Comparison of ENCODE assay signal across 24 cellular contexts in the genomic region with DNA sequence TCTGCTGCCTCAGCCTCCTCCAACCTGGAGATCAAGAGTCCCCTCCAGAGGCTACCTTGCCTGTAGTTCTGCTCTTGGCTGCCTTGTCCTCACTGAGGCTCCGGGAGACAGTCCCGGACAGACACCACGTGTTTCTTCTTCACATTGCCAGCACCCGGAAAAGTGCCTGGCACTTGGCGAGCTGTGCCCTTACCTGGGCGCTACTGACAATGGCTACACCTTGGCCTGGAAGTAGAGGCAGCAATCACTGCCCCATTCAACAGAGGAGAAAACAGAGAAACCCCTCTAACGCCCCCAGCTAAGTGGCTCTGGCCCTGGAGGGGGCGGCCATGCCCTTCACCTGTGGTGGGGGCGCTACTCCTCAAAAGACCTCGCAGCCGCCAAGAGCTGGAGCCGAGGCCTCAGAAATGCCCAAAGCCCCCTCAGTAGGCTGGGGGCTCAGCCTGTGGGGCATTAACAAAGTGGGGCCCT.
"Had no signal": no experiment of that assay in that cellular context is flagged by ENCODE, and none has a peak within 500 bp of the region (broad histone marks: within the 10 kb centered on the region; RNA-seq: fewer than 3 reads in every experiment).

No MANE protein-coding gene starts in this region.

- ATAC-seq: activated T-cell treated with anti-CD3 and anti-CD28 coated beads, Interleukin-2, amount 50 U/mL, for 72 hours; effector memory CD8-positive, alpha-beta T cell; gastrocnemius medialis; left ventricle myocardium superior; right cardiac atrium; stimulated activated naive CD8-positive, alpha-beta T cell treated with anti-CD3 and anti-CD28 coated beads, Interleukin-15, Interleukin-2, amounts not matched to agents 100 U/mL and 50 U/mL, for 24 hours; T-cell had no signal

- H3K9me3 Mint-ChIP-seq: activated CD4-positive, alpha-beta memory T cell treated with anti-CD3 and anti-CD28 coated beads for 36 hours; activated CD4-positive, alpha-beta T cell treated with anti-CD3 and anti-CD28 coated beads, Interleukin-2, amount 10 ng/mL, durations not matched to agents 24 days and 14 days; activated naive CD8-positive, alpha-beta T cell treated with anti-CD3 and anti-CD28 coated beads for 36 hours; activated T-cell treated with anti-CD3 and anti-CD28 coated beads, Interleukin-2, amount 50 U/mL, for 72 hours; brain; effector memory CD8-positive, alpha-beta T cell; mesothelial cell of epicardium; naive B cell; T-cell; T-helper 2 cell treated with Interferon-gamma antibody and Interleukin-4, amounts not matched to agents 5 μg/mL and 100 μg/mL, for 36 hours had no signal

- H3K27me3 ChIP-seq: adrenal gland, cardiac muscle cell, gastrocnemius medialis, spleen had no signal

- DNase-seq: activated CD4-positive, alpha-beta memory T cell treated with anti-CD3 and anti-CD28 coated beads for 36 hours; activated CD4-positive, alpha-beta T cell treated with anti-CD3 and anti-CD28 coated beads, Interleukin-2, amount 10 ng/mL, durations not matched to agents 24 days and 14 days; activated naive CD4-positive, alpha-beta T cell; activated naive CD8-positive, alpha-beta T cell treated with anti-CD3 and anti-CD28 coated beads for 36 hours; activated T-cell treated with anti-CD3 and anti-CD28 coated beads for 4 hours; activated T-cell treated with anti-CD3 and anti-CD28 coated beads, Interleukin-2, amount 50 U/mL, for 72 hours; aorta; cortex of kidney; effector memory CD8-positive, alpha-beta T cell; erythroblast; gastrocnemius medialis; glutamatergic neuron; left ventricle myocardium superior; naive B cell; occipital lobe; spleen; stimulated activated naive CD8-positive, alpha-beta T cell treated with anti-CD3 and anti-CD28 coated beads, Interleukin-15, Interleukin-2, amounts not matched to agents 100 U/mL and 50 U/mL, for 24 hours had no signal

- H3K4me3 Mint-ChIP-seq: activated naive CD8-positive, alpha-beta T cell treated with anti-CD3 and anti-CD28 coated beads for 36 hours; effector memory CD8-positive, alpha-beta T cell; mesothelial cell of epicardium had no signal

- H3K27ac Mint-ChIP-seq: activated naive CD8-positive, alpha-beta T cell treated with anti-CD3 and anti-CD28 coated beads for 36 hours; brain; effector memory CD8-positive, alpha-beta T cell; mesothelial cell of epicardium; T-helper 2 cell treated with Interferon-gamma antibody and Interleukin-4, amounts not matched to agents 5 μg/mL and 100 μg/mL, for 36 hours had no signal

- H3K27me3 Mint-ChIP-seq: activated CD4-positive, alpha-beta memory T cell treated with anti-CD3 and anti-CD28 coated beads for 36 hours; activated CD4-positive, alpha-beta T cell treated with anti-CD3 and anti-CD28 coated beads, Interleukin-2, amount 10 ng/mL, durations not matched to agents 24 days and 14 days; activated naive CD8-positive, alpha-beta T cell treated with anti-CD3 and anti-CD28 coated beads for 36 hours; effector memory CD8-positive, alpha-beta T cell; naive B cell; T-cell had no signal

- H3K36me3 ChIP-seq: cardiac muscle cell had no signal

- H3K9me3 ChIP-seq: adrenal gland, gastrocnemius medialis, spleen had no signal

- H3K4me3 ChIP-seq: adrenal gland, cardiac muscle cell, gastrocnemius medialis, spleen had no signal

- H3K27ac ChIP-seq: adrenal gland, cardiac muscle cell, spleen had no signal
